In the genomic region with DNA sequence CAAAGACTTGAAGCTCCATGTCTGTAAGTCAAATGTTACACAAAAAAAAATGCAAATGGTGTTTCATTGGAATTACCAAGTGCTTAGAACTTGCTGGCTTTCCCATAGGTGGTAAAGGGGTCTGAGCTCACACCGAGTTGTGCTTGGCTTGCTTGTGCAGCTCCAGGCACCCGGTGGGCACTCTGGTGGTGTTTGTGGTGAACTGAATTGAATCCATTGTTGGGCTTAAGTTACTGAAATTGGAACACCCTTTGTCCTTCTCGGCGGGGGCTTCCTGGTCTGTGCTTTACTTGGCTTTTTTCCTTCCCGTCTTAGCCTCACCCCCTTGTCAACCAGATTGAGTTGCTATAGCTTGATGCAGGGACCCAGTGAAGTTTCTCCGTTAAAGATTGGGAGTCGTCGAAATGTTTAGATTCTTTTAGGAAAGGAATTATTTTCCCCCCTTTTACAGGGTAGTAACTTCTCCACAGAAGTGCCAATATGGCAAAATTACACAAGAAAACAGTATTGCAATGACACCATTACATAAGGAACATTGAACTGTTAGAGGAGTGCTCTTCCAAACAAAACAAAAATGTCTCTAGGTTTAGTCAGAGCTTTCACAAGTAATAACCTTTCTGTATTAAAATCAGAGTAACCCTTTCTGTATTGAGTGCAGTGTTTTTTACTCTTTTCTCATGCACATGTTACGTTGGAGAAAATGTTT, we compare ENCODE assay signal across 18 cellular contexts.
DNase-seq lines count a peak whose midpoint lies in the region; ATAC-seq and TF ChIP-seq lines count a peak whose summit lies in the region.
"Had no signal": no experiment of that assay in that cellular context is flagged by ENCODE, and none has a peak within 500 bp of the region (broad histone marks: within the 10 kb centered on the region; RNA-seq: fewer than 3 reads in every experiment).

No MANE protein-coding gene starts in this region.

- BruUV-seq in OCI-LY7 (replicated peaks; lab: Mats Ljungman, UMichigan) = no TSS peak

- H3K4me2 ChIP-seq in OCI-LY7 (ENCODE audit: low read length) = no peak overlapping the region

- H3K27ac ChIP-seq in OCI-LY7 (ENCODE audit: low read depth, low read length, poor library complexity, severe bottlenecking) = no peak overlapping the region
- H3K27ac ChIP-seq: foreskin keratinocyte had no signal

- ATAC-seq in activated T-cell treated with anti-CD3 and anti-CD28 coated beads, Interleukin-2, amount 50 U/mL, for 72 hours (replicated peaks in 1 of 2) = no peak
- no peak for ATAC-seq in activated T-cell treated with anti-CD3 and anti-CD28 coated beads, Interleukin-2, amount 50 U/mL, for 4 hours
- no peak for ATAC-seq in GM21717 (IDR thresholded peaks at IDR 0.05; ENCODE audit: unreplicated experiment)
- ATAC-seq: activated T-helper 17 cell treated with anti-CD3 and anti-CD28 coated beads, Interleukin-2, amount 50 U/mL, for 72 hours; foreskin keratinocyte had no signal

- no peak for TF ChIP-seq CTCF in OCI-LY7 (conservative IDR thresholded peaks at IDR 0.05; ENCODE audit: low read length)

- DNase-seq in activated T-cell treated with anti-CD3 and anti-CD28 coated beads, Interleukin-2, amount 50 U/mL, for 72 hours = no peak
- DNase-seq in activated T-cell treated with anti-CD3 and anti-CD28 coated beads, Interleukin-2, amount 50 U/mL, for 4 hours = no peak
- DNase-seq in ecto neural progenitor cell (ENCODE audit: low spot score) (peak; percentile 64), iris pigment epithelial cell (ENCODE audit: low read depth) (peak; percentile 16), stromal cell of bone marrow (ENCODE audit: low read depth) (peak; percentile 49), OCI-LY7 (ENCODE audit: low spot score) (no peak)
- DNase-seq in stimulated activated CD4-positive, alpha-beta T cell treated with anti-CD3 and anti-CD28 coated beads, Interleukin-4, amount 100 ng/mL, for 24 hours = no peak
- DNase-seq: 8988T; amniotic stem cell; foreskin keratinocyte; NCI-H1694 treated with DMSO at 0.1 percent for 48 hours; SHP77 treated with DMSO at 0.1 percent for 48 hours; stimulated activated naive CD4-positive, alpha-beta T cell; T-helper 1 cell; trophoblast cell had no signal

- no peaks in the 10 kb centered on the region for H3K9me3 ChIP-seq in OCI-LY7 (ENCODE audit: low read length)

- peaks cover 26% of the 10 kb centered on the region for H3K4me1 Mint-ChIP-seq in activated T-cell treated with anti-CD3 and anti-CD28 coated beads, Interleukin-2, amount 50 U/mL, for 72 hours (ENCODE audit: low read depth)
- H3K4me1 Mint-ChIP-seq in activated T-cell treated with anti-CD3 and anti-CD28 coated beads, Interleukin-2, amount 50 U/mL, for 4 hours (ENCODE audit: low read depth) = peaks cover 3% of the 10 kb centered on the region

- no peaks in the 10 kb centered on the region for H3K4me1 ChIP-seq in OCI-LY7 (ENCODE audit: insufficient read depth, low read length, poor library complexity, severe bottlenecking)

- CTCF ChIA-PET in OCI-LY7 (lab: Charles Lee; ENCODE audit: unreplicated experiment) = interaction anchor here (1.0 kb wide), 1 partner anchor 10 kb away, joined by 3 read pairs; no protein-coding TSS in a partner anchor

- no peaks in the 10 kb centered on the region for H4K20me1 ChIP-seq in OCI-LY7 (ENCODE audit: insufficient read depth, low read length)

- peaks cover 4 to 5% of the 10 kb centered on the region in 2 donors for H3K9me3 Mint-ChIP-seq in activated T-cell treated with anti-CD3 and anti-CD28 coated beads, Interleukin-2, amount 50 U/mL, for 72 hours
- no peaks in the 10 kb centered on the region for H3K9me3 Mint-ChIP-seq in activated T-cell treated with anti-CD3 and anti-CD28 coated beads, Interleukin-2, amount 50 U/mL, for 4 hours
- H3K9me3 Mint-ChIP-seq: activated T-helper 17 cell treated with anti-CD3 and anti-CD28 coated beads, Interleukin-2, amount 50 U/mL, for 72 hours had no signal

- H3K4me3 ChIP-seq in OCI-LY7 (ENCODE audit: low read depth, low read length, poor library complexity, severe bottlenecking) = no peak overlapping the region

- no peak overlapping the region for H2AFZ ChIP-seq in OCI-LY7 (ENCODE audit: low read length)

- no peak overlapping the region for H3K4me3 Mint-ChIP-seq in activated T-cell treated with anti-CD3 and anti-CD28 coated beads, Interleukin-2, amount 50 U/mL, for 72 hours
- no peak overlapping the region for H3K4me3 Mint-ChIP-seq in activated T-cell treated with anti-CD3 and anti-CD28 coated beads, Interleukin-2, amount 50 U/mL, for 4 hours
- H3K4me3 Mint-ChIP-seq: activated T-helper 17 cell treated with anti-CD3 and anti-CD28 coated beads, Interleukin-2, amount 50 U/mL, for 72 hours; CD14-positive monocyte had no signal

- H3K36me3 Mint-ChIP-seq in activated T-cell treated with anti-CD3 and anti-CD28 coated beads, Interleukin-2, amount 50 U/mL, for 72 hours (ENCODE audit: insufficient read depth in 2 of 2) = peaks cover 7 to 30% of the 10 kb centered on the region in 2 donors
- H3K36me3 Mint-ChIP-seq in activated T-cell treated with anti-CD3 and anti-CD28 coated beads, Interleukin-2, amount 50 U/mL, for 4 hours (ENCODE audit: insufficient read depth) = peaks cover 41% of the 10 kb centered on the region

- H3K9me2 ChIP-seq in OCI-LY7 (ENCODE audit: insufficient read depth, low read length) = no peaks in the 10 kb centered on the region

- no peaks in the 10 kb centered on the region for H3K27me3 Mint-ChIP-seq in activated T-cell treated with anti-CD3 and anti-CD28 coated beads, Interleukin-2, amount 50 U/mL, for 72 hours (ENCODE audit: low read depth)
- no peaks in the 10 kb centered on the region for H3K27me3 Mint-ChIP-seq in activated T-cell treated with anti-CD3 and anti-CD28 coated beads, Interleukin-2, amount 50 U/mL, for 4 hours (ENCODE audit: low read depth)
- H3K27me3 Mint-ChIP-seq: activated T-helper 17 cell treated with anti-CD3 and anti-CD28 coated beads, Interleukin-2, amount 50 U/mL, for 72 hours had no signal

- intact Hi-C loops in OCI-LY7 (cut with micrococcal nuclease; ENCODE audit: unreplicated experiment) = no loop called here

- H3K79me2 ChIP-seq in OCI-LY7 (ENCODE audit: insufficient read depth, low read depth, low read length) = no peaks in the 10 kb centered on the region

- H3K27ac Mint-ChIP-seq in activated T-cell treated with anti-CD3 and anti-CD28 coated beads, Interleukin-2, amount 50 U/mL, for 72 hours = peak overlapping the region; percentile 24
- H3K27ac Mint-ChIP-seq: CD14-positive monocyte had no signal

- POLR2A ChIA-PET in OCI-LY7 (lab: Charles Lee) = interaction anchor here (0.6 kb wide), 2 partner anchors 42 to 206 kb away, joined by 3 to 5 read pairs; no protein-coding TSS in a partner anchor

- H3K36me3 ChIP-seq in OCI-LY7 (ENCODE audit: insufficient read depth, low read length) = peaks cover 47% of the 10 kb centered on the region

Comparison
In these comparisons a context has a peak if more than half of its experiments do, and no peak if none do; other contexts are left out.
1. DNase-seq: peak in ecto neural progenitor cell (single experiment), iris pigment epithelial cell (single experiment) and stromal cell of bone marrow (single experiment); none in activated T-cell treated with anti-CD3 and anti-CD28 coated beads, Interleukin-2, amount 50 U/mL, for 72 hours (0 of 2), activated T-cell treated with anti-CD3 and anti-CD28 coated beads, Interleukin-2, amount 50 U/mL, for 4 hours (single experiment), stimulated activated CD4-positive, alpha-beta T cell treated with anti-CD3 and anti-CD28 coated beads, Interleukin-4, amount 100 ng/mL, for 24 hours (single experiment) and OCI-LY7 (single experiment).